16 cellular contexts compared by ENCODE assay signal in the genomic region with DNA sequence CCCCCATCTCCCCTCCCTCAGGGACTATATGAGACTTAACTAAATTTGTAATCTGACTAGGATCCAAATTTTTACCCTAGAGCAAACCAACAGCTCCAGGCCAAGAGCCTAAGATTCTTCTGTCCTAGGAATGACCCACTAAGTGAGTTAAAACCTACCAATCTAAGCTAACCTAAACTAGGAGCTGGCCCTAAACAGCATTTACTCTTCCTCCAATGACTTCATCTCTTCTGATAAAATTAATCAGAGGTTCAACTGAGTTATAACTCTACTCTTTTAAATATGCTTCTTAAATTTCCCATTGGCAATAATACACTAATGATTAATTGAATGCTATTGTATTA. TPM values are rescaled to one million over a fixed set of nuclear protein-coding genes. Genes with fewer than 3 reads are reported as not detected.
DNase-seq lines count a peak whose midpoint lies in the region; ATAC-seq, FAIRE-seq and TF ChIP-seq lines count a peak whose summit lies in the region.
"Had no signal": no experiment of that assay in that cellular context is flagged by ENCODE, and none has a peak within 500 bp of the region (broad histone marks: within the 10 kb centered on the region; RNA-seq: fewer than 3 reads in every experiment).

No MANE protein-coding gene starts in this region.

- H3K36me3 ChIP-seq in Panc1 (ENCODE audit: control insufficient read depth, insufficient read depth, low read length): no peaks in the 10 kb centered on the region
- no peaks in the 10 kb centered on the region for H3K36me3 ChIP-seq in pancreas
- H3K36me3 ChIP-seq in CD8-positive, alpha-beta memory T cell (ENCODE audit: insufficient read depth, low read length): no peaks in the 10 kb centered on the region
- H3K36me3 ChIP-seq: ovary had no signal

- peak overlapping the region; percentile 68 for H3K4me2 ChIP-seq in A549

- H3K4me1 ChIP-seq in A549: peaks cover 21% of the 10 kb centered on the region
- H3K4me1 ChIP-seq in Panc1 (ENCODE audit: control insufficient read depth, insufficient read depth, low read length): 0 out of 2 replicates have a peak, but pooled peaks cover 2% of the 10 kb centered on the region
- H3K4me1 ChIP-seq in pancreas: peaks cover 0 to 5% (median 4%) of the 10 kb centered on the region in 3 donors
- H3K4me1 ChIP-seq in CD8-positive, alpha-beta memory T cell (ENCODE audit: insufficient read depth, low read length): no peaks in the 10 kb centered on the region

- BruUV-seq in Panc1 (replicated peaks; lab: Mats Ljungman, UMichigan): no TSS peak

- in situ Hi-C loops in Panc1 (cut with HindIII; ENCODE audit: low pct_unique_long_range_greater_than_20kb, low sequenced_read_pairs): no loop called here

- POLR2A ChIA-PET in A549 (lab: Yijun Ruan, JAX): interaction anchor here (2.1 kb wide), 1 partner anchor 15 kb away, joined by 12 read pairs; no protein-coding TSS in a partner anchor
- POLR2A ChIA-PET in Panc1 (lab: Charles Lee): no interaction called here
- POLR2A ChIA-PET in activated CD8-positive, alpha-beta T cell treated with anti-CD3 and anti-CD28 coated beads, Interleukin-2, amount 10 ng/mL, durations not matched to agents 7 days and 5 days (lab: Charles Lee): no interaction called here
- POLR2A ChIA-PET in CD8-positive, alpha-beta memory T cell (lab: Charles Lee): no interaction called here

- TF ChIP-seq RAD21 in A549 (conservative IDR thresholded peaks at IDR 0.05 in 1 of 2, IDR thresholded peaks at IDR 0.05 in 1 of 2): no peak; a peak in 1 of 5 replicates

- H3K27me3 ChIP-seq in Panc1 (ENCODE audit: control insufficient read depth, insufficient read depth, low read length) (no peaks in the 10 kb centered on the region), pancreas (no peaks in the 10 kb centered on the region)
- no peaks in the 10 kb centered on the region for H3K27me3 ChIP-seq in CD8-positive, alpha-beta memory T cell (ENCODE audit: insufficient read depth, low read length, poor library complexity, severe bottlenecking)
- H3K27me3 ChIP-seq: ovary had no signal

- H3K4me3 ChIP-seq in A549: no peak overlapping the region
- no peak overlapping the region for H3K4me3 ChIP-seq in Panc1 (ENCODE audit: low read depth in 2 of 2, low read length in 2 of 2)
- no peak overlapping the region for H3K4me3 ChIP-seq in pancreas
- no peak overlapping the region for H3K4me3 ChIP-seq in CD8-positive, alpha-beta memory T cell (ENCODE audit: low read length)
- H3K4me3 ChIP-seq: ovary had no signal

- ATAC-seq in A549 (peak; percentile 71 to 73; a peak in 5 of 6 replicates), Panc1 (peak; percentile 64), pancreas (no peak)
- no peak for ATAC-seq in activated CD8-positive, alpha-beta T cell treated with anti-CD3 and anti-CD28 coated beads, Interleukin-2, amount 10 ng/mL, durations not matched to agents 7 days and 5 days

- intact Hi-C loops in Panc1 (cut with micrococcal nuclease; ENCODE audit: unreplicated experiment) (no loop called here), pancreas (cut with DNase I) (no loop called here)

- no peak for TF ChIP-seq POLR2A in A549 (IDR thresholded peaks at IDR 0.05; ENCODE audit: low read length)

- H3K9me3 ChIP-seq in A549 (no peaks in the 10 kb centered on the region), Panc1 (ENCODE audit: control insufficient read depth, insufficient read depth, low read depth, low read length) (no peaks in the 10 kb centered on the region), pancreas (no peaks in the 10 kb centered on the region)
- no peaks in the 10 kb centered on the region for H3K9me3 ChIP-seq in CD8-positive, alpha-beta memory T cell (ENCODE audit: low read length)
- H3K9me3 ChIP-seq: ovary had no signal

- peak overlapping the region; percentile 71 to 95 for H3K27ac ChIP-seq in A549
- H3K27ac ChIP-seq in Panc1 (ENCODE audit: low read length): peak overlapping the region; percentile 10; the same call in 1 of the 2 replicates
- peak overlapping the region; percentile 47 for H3K27ac ChIP-seq in epithelial cell of prostate
- H3K27ac ChIP-seq in pancreas: no peak overlapping the region
- H3K27ac ChIP-seq in CD8-positive, alpha-beta memory T cell (ENCODE audit: low read depth, low read length): no peak overlapping the region

- peaks cover 10% of the 10 kb centered on the region for H3K27me3 Mint-ChIP-seq in activated CD8-positive, alpha-beta T cell treated with anti-CD3 and anti-CD28 coated beads, Interleukin-2, amount 10 ng/mL, durations not matched to agents 7 days and 5 days (ENCODE audit: low read depth)
- peaks cover 2 to 4% of the 10 kb centered on the region in 2 donors for H3K27me3 Mint-ChIP-seq in CD8-positive, alpha-beta memory T cell

- peaks cover 4% of the 10 kb centered on the region for H3K9me3 Mint-ChIP-seq in activated CD8-positive, alpha-beta T cell treated with anti-CD3 and anti-CD28 coated beads, Interleukin-2, amount 10 ng/mL, durations not matched to agents 7 days and 5 days (ENCODE audit: insufficient read depth)
- no peaks in the 10 kb centered on the region for H3K9me3 Mint-ChIP-seq in CD8-positive, alpha-beta memory T cell

- DNase-seq in A549 (ENCODE audit: low read depth in 1 of 2, low spot score in 1 of 2): no peak
- DNase-seq in Panc1 (ENCODE audit: low read depth, low spot score): no peak
- DNase-seq in epithelial cell of prostate (ENCODE audit: low read depth, low spot score): no peak
- DNase-seq in pancreas: no peak
- DNase-seq in activated CD8-positive, alpha-beta T cell treated with anti-CD3 and anti-CD28 coated beads, Interleukin-2, amount 10 ng/mL, durations not matched to agents 7 days and 5 days: no peak
- DNase-seq in NCI-H226: no peak
- no peak for DNase-seq in NOMO-1 treated with DMSO at 0.1 percent for 48 hours (lab: John Stamatoyannopoulos, UW; ENCODE audit: unreplicated experiment)
- DNase-seq in CD8-positive, alpha-beta memory T cell: no peak
- DNase-seq: activated CD4-positive, alpha-beta T cell treated with anti-CD3 and anti-CD28 coated beads for 48 hours; activated CD8-positive, alpha-beta memory T cell treated with anti-CD3 and anti-CD28 coated beads, Interleukin-2, amount 50 U/mL, for 48 hours; activated gamma-delta T cell treated with Interleukin-2 at 50 U/mL for 16 hours; DMS153; GF-D8; small intestine had no signal

- TF ChIP-seq EP300 in A549 (IDR thresholded peaks at IDR 0.05): no peak

- no peak overlapping the region for H3K27ac Mint-ChIP-seq in activated CD8-positive, alpha-beta T cell treated with anti-CD3 and anti-CD28 coated beads, Interleukin-2, amount 10 ng/mL, durations not matched to agents 7 days and 5 days
- H3K27ac Mint-ChIP-seq in CD8-positive, alpha-beta memory T cell: peak overlapping the region in 1 of 8 donors; percentile 31

- CTCF ChIA-PET in A549 (lab: Yijun Ruan, JAX) (interaction anchor here (0.7 to 2.5 kb wide), 5 partner anchors 16 to 58 kb away, joined by 3 to 10 read pairs (median 4); a partner anchor contains a TSS), Panc1 (lab: Charles Lee) (no interaction called here)
- CTCF ChIA-PET in activated CD8-positive, alpha-beta T cell treated with anti-CD3 and anti-CD28 coated beads, Interleukin-2, amount 10 ng/mL, durations not matched to agents 7 days and 5 days (lab: Charles Lee): no interaction called here
- CTCF ChIA-PET in CD8-positive, alpha-beta memory T cell (lab: Charles Lee): no interaction called here

- H3K4me3 Mint-ChIP-seq in activated CD8-positive, alpha-beta T cell treated with anti-CD3 and anti-CD28 coated beads, Interleukin-2, amount 10 ng/mL, durations not matched to agents 7 days and 5 days: no peak overlapping the region
- no peak overlapping the region for H3K4me3 Mint-ChIP-seq in CD8-positive, alpha-beta memory T cell

- H3K4me1 Mint-ChIP-seq in activated CD8-positive, alpha-beta T cell treated with anti-CD3 and anti-CD28 coated beads, Interleukin-2, amount 10 ng/mL, durations not matched to agents 7 days and 5 days (ENCODE audit: low read depth): no peaks in the 10 kb centered on the region
- no peaks in the 10 kb centered on the region for H3K4me1 Mint-ChIP-seq in CD8-positive, alpha-beta memory T cell

- no peak for FAIRE-seq in A549 (lab: Jason Lieb, UNC)
- peak; percentile 13 for FAIRE-seq in pancreas (lab: Jason Lieb, UNC)
- FAIRE-seq: GM12891, small intestine had no signal

- no peaks in the 10 kb centered on the region for H3K36me3 Mint-ChIP-seq in activated CD8-positive, alpha-beta T cell treated with anti-CD3 and anti-CD28 coated beads, Interleukin-2, amount 10 ng/mL, durations not matched to agents 7 days and 5 days (ENCODE audit: low read depth)
- H3K36me3 Mint-ChIP-seq in CD8-positive, alpha-beta memory T cell: peaks cover 0 to 3% (median 0%) of the 10 kb centered on the region in 3 donors

- TF ChIP-seq CTCF in A549 (IDR thresholded peaks at IDR 0.05) (no peak), Panc1 (IDR thresholded peaks at IDR 0.05) (no peak), pancreas (IDR thresholded peaks at IDR 0.05) (no peak)

TF ChIP-seq in A549, 52 proteins besides CTCF, POLR2A, EP300 and RAD21 (continues in another document):
- TF ChIP-seq, protein P1, sequence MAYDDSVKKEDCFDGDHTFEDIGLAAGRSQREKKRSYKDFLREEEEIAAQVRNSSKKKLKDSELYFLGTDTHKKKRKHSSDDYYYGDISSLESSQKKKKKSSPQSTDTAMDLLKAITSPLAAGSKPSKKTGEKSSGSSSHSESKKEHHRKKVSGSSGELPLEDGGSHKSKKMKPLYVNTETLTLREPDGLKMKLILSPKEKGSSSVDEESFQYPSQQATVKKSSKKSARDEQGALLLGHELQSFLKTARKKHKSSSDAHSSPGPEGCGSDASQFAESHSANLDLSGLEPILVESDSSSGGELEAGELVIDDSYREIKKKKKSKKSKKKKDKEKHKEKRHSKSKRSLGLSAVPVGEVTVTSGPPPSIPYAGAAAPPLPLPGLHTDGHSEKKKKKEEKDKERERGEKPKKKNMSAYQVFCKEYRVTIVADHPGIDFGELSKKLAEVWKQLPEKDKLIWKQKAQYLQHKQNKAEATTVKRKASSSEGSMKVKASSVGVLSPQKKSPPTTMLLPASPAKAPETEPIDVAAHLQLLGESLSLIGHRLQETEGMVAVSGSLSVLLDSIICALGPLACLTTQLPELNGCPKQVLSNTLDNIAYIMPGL (CRISPR knock-in tag; IDR thresholded peaks at IDR 0.05; ENCODE audit: borderline replicate concordance): no peak

RNA-seq across cellular contexts. Expression of a gene that starts 39.9 kb away (rescaled TPM):
- polyA plus RNA-seq in A549 (2011; rRNA removed) (127 and 169 TPM in 2 replicates), A549 (2017; fragmentation: RNase III; extraction: RNeasy Plus Mini Kit Qiagen cat#74134 plus additional on column Dnase treatment) (88.9 to 101 TPM (median 100 TPM) in 3 replicates), pancreas (10 to 100 TPM; 13.7 to 17.8 TPM)
- 38.1 and 45.3 TPM in 2 replicates for polyA plus RNA-seq in A549 (2012; cell fraction: cytosol; rRNA removed)
- 40.6 and 44.4 TPM in 2 replicates for polyA plus RNA-seq in A549 (2012; cell fraction: nucleus; rRNA removed)
- polyA minus RNA-seq in A549 (2011; rRNA and poly(A)+ RNA removed): 46.6 and 57.9 TPM in 2 replicates
- total RNA-seq in Panc1 (2021; ENCODE audit: unreplicated experiment) (124 TPM), pancreas (10 to 100 TPM; 26.7 to 49.2 (median 32.9) TPM)
- polyA plus RNA-seq in Panc1 (2012; ENCODE audit: insufficient read length): 63.9 TPM
- total RNA-seq in activated CD8-positive, alpha-beta T cell treated with anti-CD3 and anti-CD28 coated beads, Interleukin-2, amount 10 ng/mL, durations not matched to agents 7 days and 5 days: 100 to 1,000 TPM; 401 to 413 TPM
- total RNA-seq in CD8-positive, alpha-beta memory T cell: 100 to 1,000 TPM; 260 to 274 TPM
- 42.0 TPM for polyA plus RNA-seq in CD8-positive, alpha-beta memory T cell

Comparison
In these comparisons a context has a peak if more than half of its experiments do, and no peak if none do; other contexts are left out.
1. ATAC-seq: peak in A549 (2 of 2) and Panc1 (single experiment); none in pancreas (0 of 4) and activated CD8-positive, alpha-beta T cell treated with anti-CD3 and anti-CD28 coated beads, Interleukin-2, amount 10 ng/mL, durations not matched to agents 7 days and 5 days (single experiment).
2. H3K27ac ChIP-seq: peak in A549 (2 of 2), Panc1 (single experiment) and epithelial cell of prostate (single experiment); none in pancreas (0 of 4) and CD8-positive, alpha-beta memory T cell (single experiment).